Comparison of ENCODE assay signal across 8 cellular contexts in genomic region chr16:89602273-89602951, GRCh38. TPM values are rescaled to one million over a fixed set of nuclear protein-coding genes. Genes with fewer than 3 reads are reported as not detected.
DNase-seq lines count a peak whose midpoint lies in the region; ATAC-seq, FAIRE-seq and TF ChIP-seq lines count a peak whose summit lies in the region.

No MANE protein-coding gene starts in this region.

- no peaks in the 10 kb centered on the region for H3K9me3 ChIP-seq in left lung

- intact Hi-C loops in left lung (cut with DNase I): no loop called here

- no peak for FAIRE-seq in GM19239 (lab: Jason Lieb, UNC)

- peaks cover 0 to 17% of the 10 kb centered on the region in 2 donors for H3K27me3 ChIP-seq in left lung

- no peaks in the 10 kb centered on the region for H3K36me3 ChIP-seq in left lung

- H3K4me1 ChIP-seq in left lung: peaks cover 10 to 14% of the 10 kb centered on the region in 2 donors

- H3K4me3 ChIP-seq in AG09309 (ENCODE audit: control insufficient read depth, low read depth, low read length) (peak overlapping the region; percentile 17), left lung (no peak overlapping the region)

- ATAC-seq in left lung: peak; percentile 87
- ATAC-seq in HG03159 (IDR thresholded peaks at IDR 0.05; ENCODE audit: unreplicated experiment): no peak

- H3K27ac ChIP-seq in left lung: no peak overlapping the region

- DNase-seq in AG09309 (ENCODE audit: low read depth) (peak; percentile 43), HK-2 (ENCODE audit: unreplicated experiment) (peak; percentile 86), T-helper 9 cell (peak; percentile 42), anterior cingulate cortex (lab: John Stamatoyannopoulos, UW) (peak in 40 of 58 donors; percentile 5 to 81 (median 36)), left lung (peak in 1 of 2 donors; percentile 59), GM19239 (ENCODE audit: insufficient read length, low spot score) (no peak)
- peak; percentile 58 to 60 for DNase-seq in stimulated activated CD8-positive, alpha-beta memory T cell treated with anti-CD3 and anti-CD28 coated beads, Interleukin-15, amount 100 ng/mL, for 4 hours (ENCODE audit: low read depth in 2 of 2)

- TF ChIP-seq CTCF in AG09309 (IDR thresholded peaks at IDR 0.05; ENCODE audit: control insufficient read depth, insufficient read depth, low read depth, low read length, missing control alignments) (no peak), left lung (IDR thresholded peaks at IDR 0.05) (no peak)

RNA-seq across cellular contexts. Expression of gene DPEP1, which starts 11.0 kb away (rescaled TPM):
- total RNA-seq in left lung: 1 to 10 TPM in 1 of 2 donors, under 1 TPM in 1; 0.31 to 2.5 TPM

RNA-seq across cellular contexts. Expression of gene CPNE7, which starts 26.9 kb away (rescaled TPM):
- 1 to 10 TPM in 1 of 2 donors, under 1 TPM in 1; 0.50 to 1.3 TPM for total RNA-seq in left lung

RNA-seq across cellular contexts. Expression of gene RPL13, which starts 41.9 kb away (rescaled TPM):
- total RNA-seq in left lung: 1,000 to 10,000 TPM; 1,639 to 1,736 TPM

RNA-seq across cellular contexts. Expression of gene CHMP1A, which starts 55.1 kb away (rescaled TPM):
- total RNA-seq in left lung: 10 to 100 TPM; 77.6 to 88.5 TPM

RNA-seq across cellular contexts. Expression of gene SPATA33, which starts 55.2 kb away (rescaled TPM):
- 10 to 100 TPM in 1 of 2 donors, 1 to 10 TPM in 1; 9.9 to 10.2 TPM for total RNA-seq in left lung
